ENCODE assay signal across 19 cellular contexts in the genomic region with DNA sequence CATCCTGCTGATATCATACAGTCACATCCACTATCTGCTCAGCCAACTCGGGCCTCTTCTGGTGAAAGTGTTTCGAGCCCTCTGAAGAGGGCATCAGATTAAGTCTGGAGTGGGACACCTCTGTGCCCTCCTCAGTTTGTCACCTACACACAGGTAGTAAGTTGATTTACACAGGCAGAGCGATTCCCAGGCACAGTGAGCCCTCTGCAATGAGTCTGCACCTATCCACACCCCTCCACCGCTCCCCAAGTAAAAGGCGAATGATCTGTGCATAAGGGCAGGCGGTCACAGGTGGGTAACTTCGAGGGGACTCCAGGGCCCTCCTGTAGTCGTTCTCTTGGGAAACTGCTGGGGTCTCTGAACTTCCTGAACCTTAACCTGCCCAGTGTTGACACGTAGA.
A peak's percentile ranks its signal among the peaks of the same experiment; 100 is the strongest.
DNase-seq lines count a peak whose midpoint lies in the region; ATAC-seq and TF ChIP-seq lines count a peak whose summit lies in the region.
"Had no signal": no experiment of that assay in that cellular context is flagged by ENCODE, and none has a peak within 500 bp of the region (broad histone marks: within the 10 kb centered on the region; RNA-seq: fewer than 3 reads in every experiment).

No MANE protein-coding gene starts in this region.

- H3K4me1 ChIP-seq in Peyer's patch: no peaks in the 10 kb centered on the region
- H3K4me1 ChIP-seq in endodermal cell (ENCODE audit: control insufficient read depth, insufficient read depth, low read length): no peaks in the 10 kb centered on the region
- no peaks in the 10 kb centered on the region for H3K4me1 ChIP-seq in sigmoid colon
- H3K4me1 ChIP-seq in ovary (ENCODE audit: insufficient read depth): no peaks in the 10 kb centered on the region
- H3K4me1 ChIP-seq: A549 had no signal

- no peak overlapping the region for H3K27ac ChIP-seq in Peyer's patch
- no peak overlapping the region for H3K27ac ChIP-seq in endodermal cell (ENCODE audit: low read depth, low read length)
- H3K27ac ChIP-seq in sigmoid colon: no peak overlapping the region
- no peak overlapping the region for H3K27ac ChIP-seq in ovary
- H3K27ac ChIP-seq: 22Rv1, A549, C4-2B, HL-60 had no signal

- H3K9me3 ChIP-seq in Peyer's patch (no peaks in the 10 kb centered on the region), endodermal cell (ENCODE audit: control insufficient read depth, low read length) (no peaks in the 10 kb centered on the region), sigmoid colon (no peaks in the 10 kb centered on the region), ovary (no peaks in the 10 kb centered on the region)
- H3K9me3 ChIP-seq: A549 had no signal

- H3K27me3 ChIP-seq in Peyer's patch (no peaks in the 10 kb centered on the region), endodermal cell (ENCODE audit: control insufficient read depth, insufficient read depth, low read length, poor library complexity, severe bottlenecking) (no peaks in the 10 kb centered on the region), sigmoid colon (no peaks in the 10 kb centered on the region), ovary (no peaks in the 10 kb centered on the region)

- no peak for TF ChIP-seq CTCF in Peyer's patch (IDR thresholded peaks at IDR 0.05)
- TF ChIP-seq CTCF in endodermal cell (conservative IDR thresholded peaks at IDR 0.05): no peak
- no peak for TF ChIP-seq CTCF in sigmoid colon (IDR thresholded peaks at IDR 0.05)
- no peak for TF ChIP-seq CTCF in ovary (IDR thresholded peaks at IDR 0.05)

- CTCF ChIA-PET in HEK293T (lab: Yijun Ruan, JAX): no interaction called here

- no peak for TF ChIP-seq EP300 in sigmoid colon (IDR thresholded peaks at IDR 0.05)
- no peak for TF ChIP-seq EP300 in ovary (IDR thresholded peaks at IDR 0.05)

- H3K4me3 ChIP-seq in Peyer's patch (no peak overlapping the region), endodermal cell (ENCODE audit: low read length) (no peak overlapping the region), sigmoid colon (no peak overlapping the region), ovary (no peak overlapping the region)
- H3K4me3 ChIP-seq: A549 had no signal

- 91 to 92% methylated on average over 7 to 9 of the region's 9 CpGs for WGBS in endodermal cell (ENCODE audit: insufficient coverage in 1 of 2, insufficient read length in 1 of 2), 2 experiments
- WGBS in sigmoid colon, 2 donors: 77 to 79% methylated on average over 9 of the region's 9 CpGs
- 72 to 92% (median 89%) methylated on average over 9 of the region's 9 CpGs for WGBS in ovary, 3 donors

- H3K27ac Mint-ChIP-seq in activated T-cell treated with anti-CD3 and anti-CD28 coated beads, Interleukin-2, amount 50 U/mL, for 24 hours: peak overlapping the region; percentile 40
- H3K27ac Mint-ChIP-seq in activated T-cell treated with anti-CD3 and anti-CD28 coated beads, Interleukin-2, amount 50 U/mL, for 72 hours: no peak overlapping the region
- no peak overlapping the region for H3K27ac Mint-ChIP-seq in endodermal cell

- no peak overlapping the region for H3K4me3 Mint-ChIP-seq in activated T-cell treated with anti-CD3 and anti-CD28 coated beads, Interleukin-2, amount 50 U/mL, for 24 hours
- no peak overlapping the region for H3K4me3 Mint-ChIP-seq in activated T-cell treated with anti-CD3 and anti-CD28 coated beads, Interleukin-2, amount 50 U/mL, for 72 hours
- H3K4me3 Mint-ChIP-seq in endodermal cell: no peak overlapping the region
- H3K4me3 Mint-ChIP-seq: CD4-positive, alpha-beta memory T cell had no signal

- H3K36me3 Mint-ChIP-seq in activated T-cell treated with anti-CD3 and anti-CD28 coated beads, Interleukin-2, amount 50 U/mL, for 24 hours (ENCODE audit: low read depth): peaks cover 81% of the 10 kb centered on the region
- H3K36me3 Mint-ChIP-seq in activated T-cell treated with anti-CD3 and anti-CD28 coated beads, Interleukin-2, amount 50 U/mL, for 72 hours (ENCODE audit: insufficient read depth in 2 of 2): peaks cover 0 to 7% of the 10 kb centered on the region in 2 donors
- no peaks in the 10 kb centered on the region for H3K36me3 Mint-ChIP-seq in endodermal cell (ENCODE audit: low read depth)

- H3K9me3 Mint-ChIP-seq in activated T-cell treated with anti-CD3 and anti-CD28 coated beads, Interleukin-2, amount 50 U/mL, for 24 hours: no peaks in the 10 kb centered on the region
- no peaks in the 10 kb centered on the region for H3K9me3 Mint-ChIP-seq in activated T-cell treated with anti-CD3 and anti-CD28 coated beads, Interleukin-2, amount 50 U/mL, for 72 hours
- no peaks in the 10 kb centered on the region for H3K9me3 Mint-ChIP-seq in endodermal cell
- H3K9me3 Mint-ChIP-seq: CD4-positive, alpha-beta memory T cell had no signal

- ATAC-seq in activated T-cell treated with anti-CD3 and anti-CD28 coated beads, Interleukin-2, amount 50 U/mL, for 72 hours (replicated peaks in 1 of 2): no peak
- ATAC-seq: A549 had no signal

- POLR2A ChIA-PET in HEK293T (lab: Yijun Ruan, JAX): no interaction called here

- H3K9ac ChIP-seq in endodermal cell (ENCODE audit: extremely low read depth, low read length, poor library complexity, severe bottlenecking): no peak overlapping the region

- TF ChIP-seq POLR2A in Peyer's patch (IDR thresholded peaks at IDR 0.05) (no peak), sigmoid colon (IDR thresholded peaks at IDR 0.05) (no peak), ovary (IDR thresholded peaks at IDR 0.05) (no peak)

- H3K4me1 Mint-ChIP-seq in activated T-cell treated with anti-CD3 and anti-CD28 coated beads, Interleukin-2, amount 50 U/mL, for 24 hours (ENCODE audit: low read depth): no peaks in the 10 kb centered on the region
- no peaks in the 10 kb centered on the region for H3K4me1 Mint-ChIP-seq in activated T-cell treated with anti-CD3 and anti-CD28 coated beads, Interleukin-2, amount 50 U/mL, for 72 hours (ENCODE audit: low read depth)
- H3K4me1 Mint-ChIP-seq in endodermal cell: no peaks in the 10 kb centered on the region

- no peaks in the 10 kb centered on the region for H3K36me3 ChIP-seq in Peyer's patch
- H3K36me3 ChIP-seq in endodermal cell (ENCODE audit: control insufficient read depth, insufficient read depth, low read length): no peaks in the 10 kb centered on the region
- H3K36me3 ChIP-seq in sigmoid colon: peaks cover 0 to 10% (median 0%) of the 10 kb centered on the region in 4 donors
- no peaks in the 10 kb centered on the region for H3K36me3 ChIP-seq in ovary

- intact Hi-C loops in sigmoid colon (cut with DNase I) (no loop called here), ovary (cut with DNase I) (no loop called here)

- DNase-seq in activated T-cell treated with anti-CD3 and anti-CD28 coated beads, Interleukin-2, amount 50 U/mL, for 24 hours: peak; percentile 25
- no peak for DNase-seq in activated T-cell treated with anti-CD3 and anti-CD28 coated beads, Interleukin-2, amount 50 U/mL, for 72 hours
- DNase-seq in Peyer's patch (peak in 2 of 3 donors; percentile 8 to 21), endodermal cell (peak; percentile 30), sigmoid colon (peak; percentile 40), HEK293T (ENCODE audit: extremely low spot score) (no peak), ovary (no peak)
- no peak for DNase-seq in stimulated activated CD4-positive, alpha-beta T cell treated with anti-CD3 and anti-CD28 coated beads, Interleukin-2, amount 100 ng/mL, for 48 hours
- DNase-seq: AML-193; CD4-positive, alpha-beta memory T cell; DMS153; DMS79; GDM1; GOT3; H7 had no signal

- H3K27me3 Mint-ChIP-seq in activated T-cell treated with anti-CD3 and anti-CD28 coated beads, Interleukin-2, amount 50 U/mL, for 24 hours: no peaks in the 10 kb centered on the region
- H3K27me3 Mint-ChIP-seq in activated T-cell treated with anti-CD3 and anti-CD28 coated beads, Interleukin-2, amount 50 U/mL, for 72 hours (ENCODE audit: low read depth): no peaks in the 10 kb centered on the region
- H3K27me3 Mint-ChIP-seq in endodermal cell (ENCODE audit: insufficient read depth): no peaks in the 10 kb centered on the region
- H3K27me3 Mint-ChIP-seq: CD4-positive, alpha-beta memory T cell had no signal

TF ChIP-seq in HEK293T, 16 proteins besides CTCF, POLR2A, EP300 and RAD21:
- TF ChIP-seq CTBP1 (IDR thresholded peaks at IDR 0.05; ENCODE audit: borderline replicate concordance): no peak
- no peak for TF ChIP-seq NFRKB (IDR thresholded peaks at IDR 0.05)
- no peak for TF ChIP-seq BHLHE40 (IDR thresholded peaks at IDR 0.05; ENCODE audit: borderline replicate concordance)
- no peak for TF ChIP-seq FOXA1 (IDR thresholded peaks at IDR 0.05)
- no peak for TF ChIP-seq FOXK2 (IDR thresholded peaks at IDR 0.05)
- TF ChIP-seq LEF1 (IDR thresholded peaks at IDR 0.05; ENCODE audit: borderline replicate concordance): no peak
- no peak for TF ChIP-seq ARNT (IDR thresholded peaks at IDR 0.05)
- no peak for TF ChIP-seq TARDBP (IDR thresholded peaks at IDR 0.05)
- TF ChIP-seq, protein P1, sequence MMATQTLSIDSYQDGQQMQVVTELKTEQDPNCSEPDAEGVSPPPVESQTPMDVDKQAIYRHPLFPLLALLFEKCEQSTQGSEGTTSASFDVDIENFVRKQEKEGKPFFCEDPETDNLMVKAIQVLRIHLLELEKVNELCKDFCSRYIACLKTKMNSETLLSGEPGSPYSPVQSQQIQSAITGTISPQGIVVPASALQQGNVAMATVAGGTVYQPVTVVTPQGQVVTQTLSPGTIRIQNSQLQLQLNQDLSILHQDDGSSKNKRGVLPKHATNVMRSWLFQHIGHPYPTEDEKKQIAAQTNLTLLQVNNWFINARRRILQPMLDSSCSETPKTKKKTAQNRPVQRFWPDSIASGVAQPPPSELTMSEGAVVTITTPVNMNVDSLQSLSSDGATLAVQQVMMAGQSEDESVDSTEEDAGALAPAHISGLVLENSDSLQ (IDR thresholded peaks at IDR 0.05): no peak
- TF ChIP-seq HDGF (IDR thresholded peaks at IDR 0.05; ENCODE audit: borderline replicate concordance): no peak
- TF ChIP-seq ELF4 (IDR thresholded peaks at IDR 0.05): no peak
- no peak for TF ChIP-seq ZNF384 (IDR thresholded peaks at IDR 0.05)
- TF ChIP-seq FOXM1 (IDR thresholded peaks at IDR 0.05; ENCODE audit: borderline replicate concordance): no peak

Comparison
In these comparisons a context has a peak if more than half of its experiments do, and no peak if none do; other contexts are left out.
1. DNase-seq: peak in activated T-cell treated with anti-CD3 and anti-CD28 coated beads, Interleukin-2, amount 50 U/mL, for 24 hours (single experiment), Peyer's patch (2 of 3), endodermal cell (single experiment) and sigmoid colon (single experiment); none in activated T-cell treated with anti-CD3 and anti-CD28 coated beads, Interleukin-2, amount 50 U/mL, for 72 hours (0 of 2), HEK293T (single experiment), stimulated activated CD4-positive, alpha-beta T cell treated with anti-CD3 and anti-CD28 coated beads, Interleukin-2, amount 100 ng/mL, for 48 hours (0 of 2) and ovary (0 of 5).